Comparison of ENCODE assay signal across 14 cellular contexts in genomic region chr7:1737956-1738355, GRCh38.
DNase-seq lines count a peak whose midpoint lies in the region; ATAC-seq lines count a peak whose summit lies in the region.
"Had no signal": no experiment of that assay in that cellular context is flagged by ENCODE, and none has a peak within 500 bp of the region (broad histone marks: within the 10 kb centered on the region; RNA-seq: fewer than 3 reads in every experiment).

No MANE protein-coding gene starts in this region.

- H2BK5ac ChIP-seq in neuronal stem cell (ENCODE audit: low read length): peak overlapping the region; percentile 66

- H3K23ac ChIP-seq in neuronal stem cell (ENCODE audit: low read depth, low read length, poor library complexity): peak overlapping the region; percentile 65

- H4K20me1 ChIP-seq in BLaER1: peaks cover 31% of the 10 kb centered on the region
- peaks cover 0 to 36% (median 9%) of the 10 kb centered on the region in 11 experiments; a peak in 7 of 22 replicates for H4K20me1 ChIP-seq in BLaER1 treated with 17β-estradiol and CSF1 and Interleukin-3, amounts not matched to agents 10 nM and 100 nM

- H3K9ac ChIP-seq in BLaER1 (no peak overlapping the region), neuronal stem cell (ENCODE audit: low read depth, low read length, poor library complexity) (no peak overlapping the region)
- H3K9ac ChIP-seq in BLaER1 treated with 17β-estradiol and CSF1 and Interleukin-3, amounts not matched to agents 10 nM and 100 nM: no peak overlapping the region
- H3K9ac ChIP-seq: GM23248 had no signal

- H3K4ac ChIP-seq in neuronal stem cell (ENCODE audit: low read length): no peak overlapping the region

- no peak for ATAC-seq in central memory CD8-positive, alpha-beta T cell (replicated peaks; ENCODE audit: extremely low read depth, poor library complexity, severe bottlenecking)
- no peak for ATAC-seq in stimulated activated naive CD8-positive, alpha-beta T cell treated with anti-CD3 and anti-CD28 coated beads, Interleukin-15, amount 100 ng/mL, for 72 hours
- ATAC-seq: A549, GM12878 had no signal

- peaks cover 33% of the 10 kb centered on the region for H3K4me1 Mint-ChIP-seq in central memory CD8-positive, alpha-beta T cell
- H3K4me1 Mint-ChIP-seq in stimulated activated naive CD8-positive, alpha-beta T cell treated with anti-CD3 and anti-CD28 coated beads, Interleukin-15, amount 100 ng/mL, for 72 hours: peaks cover 37% of the 10 kb centered on the region

- H3K4me3 Mint-ChIP-seq in central memory CD8-positive, alpha-beta T cell: peak overlapping the region; percentile 52
- no peak overlapping the region for H3K4me3 Mint-ChIP-seq in stimulated activated naive CD8-positive, alpha-beta T cell treated with anti-CD3 and anti-CD28 coated beads, Interleukin-15, amount 100 ng/mL, for 72 hours

- peaks cover 8% of the 10 kb centered on the region for H3K79me1 ChIP-seq in neuronal stem cell (ENCODE audit: low read depth, low read length)

- H3K27me3 Mint-ChIP-seq in central memory CD8-positive, alpha-beta T cell: peaks cover 32% of the 10 kb centered on the region
- H3K27me3 Mint-ChIP-seq in stimulated activated naive CD8-positive, alpha-beta T cell treated with anti-CD3 and anti-CD28 coated beads, Interleukin-15, amount 100 ng/mL, for 72 hours: peaks cover 14% of the 10 kb centered on the region

- DNase-seq in central memory CD8-positive, alpha-beta T cell (ENCODE audit: low spot score in 2 of 2): no peak
- DNase-seq in neuronal stem cell (ENCODE audit: low spot score) (no peak), amygdala (lab: John Stamatoyannopoulos, UW) (no peak)
- no peak for DNase-seq in stimulated activated naive CD8-positive, alpha-beta T cell treated with anti-CD3 and anti-CD28 coated beads, Interleukin-15, amount 100 ng/mL, for 72 hours
- no peak for DNase-seq in stimulated activated CD4-positive, alpha-beta T cell treated with anti-CD3 and anti-CD28 coated beads, Interleukin-12 subunit alpha, Interleukin-12 subunit beta, amount 100 ng/mL, for 4 hours
- DNase-seq: BE2C, DMS79, GM23248, H7, IMR-90 had no signal

- H3K9me3 ChIP-seq in BLaER1: no peaks in the 10 kb centered on the region
- no peaks in the 10 kb centered on the region for H3K9me3 ChIP-seq in BLaER1 treated with 17β-estradiol and CSF1 and Interleukin-3, amounts not matched to agents 10 nM and 100 nM (replicated peaks in 1 of 11)
- H3K9me3 ChIP-seq in neuronal stem cell (replicated peaks in 1 of 2; ENCODE audit: control insufficient read depth in 2 of 2, insufficient read depth in 1 of 2, low read depth in 1 of 2, low read length in 2 of 2): no peaks in the 10 kb centered on the region
- H3K9me3 ChIP-seq: A549, BE2C had no signal

- H3K4me2 ChIP-seq in BLaER1 (peak overlapping the region; percentile 67), neuronal stem cell (ENCODE audit: insufficient read depth, low read length, poor library complexity, severe bottlenecking) (no peak overlapping the region)
- peak overlapping the region; percentile 62 to 93 (median 83); a peak in 21 of 22 replicates for H3K4me2 ChIP-seq in BLaER1 treated with 17β-estradiol and CSF1 and Interleukin-3, amounts not matched to agents 10 nM and 100 nM
- H3K4me2 ChIP-seq: A549 had no signal

- no peak overlapping the region for H3K27ac Mint-ChIP-seq in central memory CD8-positive, alpha-beta T cell (ENCODE audit: low read depth)
- H3K27ac Mint-ChIP-seq in stimulated activated naive CD8-positive, alpha-beta T cell treated with anti-CD3 and anti-CD28 coated beads, Interleukin-15, amount 100 ng/mL, for 72 hours: no peak overlapping the region

- H2AFZ ChIP-seq in neuronal stem cell (ENCODE audit: low read length): no peak overlapping the region
- H2AFZ ChIP-seq: GM23248 had no signal

- H3K36me3 Mint-ChIP-seq in central memory CD8-positive, alpha-beta T cell (ENCODE audit: insufficient read depth): no peaks in the 10 kb centered on the region

- H2AK5ac ChIP-seq in neuronal stem cell (ENCODE audit: low read depth, low read length): no peak overlapping the region

- peaks cover 87% of the 10 kb centered on the region for H3K4me1 ChIP-seq in BLaER1
- H3K4me1 ChIP-seq in BLaER1 treated with 17β-estradiol and CSF1 and Interleukin-3, amounts not matched to agents 10 nM and 100 nM: peaks cover 26 to 88% (median 65%) of the 10 kb centered on the region in 10 experiments
- peaks cover 0 to 4% of the 10 kb centered on the region in 2 donors for H3K4me1 ChIP-seq in neuronal stem cell (ENCODE audit: control insufficient read depth in 2 of 2, insufficient read depth in 1 of 2, low read depth in 1 of 2, low read length in 2 of 2)
- H3K4me1 ChIP-seq: A549 had no signal

- no peak overlapping the region for H2BK12ac ChIP-seq in neuronal stem cell (ENCODE audit: low read length)

- peak overlapping the region; percentile 65 for H4K8ac ChIP-seq in neuronal stem cell (ENCODE audit: low read depth, low read length)

- H3K4me3 ChIP-seq in BLaER1: 0 out of 2 replicates have a peak overlapping the region, but pooled peaks have one; percentile 2
- no peak overlapping the region for H3K4me3 ChIP-seq in BLaER1 treated with 17β-estradiol and CSF1 and Interleukin-3, amounts not matched to agents 10 nM and 100 nM
- H3K4me3 ChIP-seq in neuronal stem cell (ENCODE audit: low read length in 2 of 2): no peak overlapping the region
- H3K4me3 ChIP-seq: A549, GM12878, GM23248 had no signal

- H2BK15ac ChIP-seq in neuronal stem cell (ENCODE audit: low read length): peak overlapping the region; percentile 67

- WGBS in neuronal stem cell (ENCODE audit: extremely low coverage in 2 of 2, insufficient read length in 2 of 2, insufficient replicate concordance in 1 of 2), 2 donors: no CpG with 5 or more reads among the region's 20 CpGs

- H4K91ac ChIP-seq in neuronal stem cell (ENCODE audit: low read depth, low read length, poor library complexity): no peak overlapping the region

- no peak overlapping the region for H2BK120ac ChIP-seq in neuronal stem cell (ENCODE audit: low read depth, low read length)

- H3K18ac ChIP-seq in neuronal stem cell (ENCODE audit: low read length): peak overlapping the region; percentile 76

- peaks cover 10% of the 10 kb centered on the region; the same call in 1 of the 2 replicates for H3K27me3 ChIP-seq in BLaER1
- peaks cover 3 to 29% (median 13%) of the 10 kb centered on the region in 11 experiments; a peak in 15 of 22 replicates for H3K27me3 ChIP-seq in BLaER1 treated with 17β-estradiol and CSF1 and Interleukin-3, amounts not matched to agents 10 nM and 100 nM
- H3K27me3 ChIP-seq in neuronal stem cell (ENCODE audit: control insufficient read depth in 3 of 3, insufficient read depth in 3 of 3, low read depth in 1 of 3, low read length in 3 of 3): no peaks in the 10 kb centered on the region
- H3K27me3 ChIP-seq: BE2C had no signal

- H3K9me3 Mint-ChIP-seq in central memory CD8-positive, alpha-beta T cell: no peaks in the 10 kb centered on the region
- no peaks in the 10 kb centered on the region for H3K9me3 Mint-ChIP-seq in stimulated activated naive CD8-positive, alpha-beta T cell treated with anti-CD3 and anti-CD28 coated beads, Interleukin-15, amount 100 ng/mL, for 72 hours

- H3K14ac ChIP-seq in neuronal stem cell (ENCODE audit: low read length): peak overlapping the region; percentile 82

- no peak overlapping the region for H3K27ac ChIP-seq in BLaER1
- no peak overlapping the region for H3K27ac ChIP-seq in BLaER1 treated with 17β-estradiol and CSF1 and Interleukin-3, amounts not matched to agents 10 nM and 100 nM
- no peak overlapping the region for H3K27ac ChIP-seq in neuronal stem cell (replicated peaks; ENCODE audit: low read length)
- H3K27ac ChIP-seq: A549, GM23248 had no signal

- H3K36me3 ChIP-seq in BLaER1: no peaks in the 10 kb centered on the region
- no peaks in the 10 kb centered on the region for H3K36me3 ChIP-seq in BLaER1 treated with 17β-estradiol and CSF1 and Interleukin-3, amounts not matched to agents 10 nM and 100 nM
- H3K36me3 ChIP-seq in neuronal stem cell (replicated peaks in 1 of 2; ENCODE audit: control insufficient read depth in 2 of 2, insufficient read depth in 2 of 2, low read length in 2 of 2): peaks cover 0 to 48% of the 10 kb centered on the region in 2 donors
- H3K36me3 ChIP-seq: BE2C had no signal
